8 cellular contexts compared by ENCODE assay signal in the genomic region with DNA sequence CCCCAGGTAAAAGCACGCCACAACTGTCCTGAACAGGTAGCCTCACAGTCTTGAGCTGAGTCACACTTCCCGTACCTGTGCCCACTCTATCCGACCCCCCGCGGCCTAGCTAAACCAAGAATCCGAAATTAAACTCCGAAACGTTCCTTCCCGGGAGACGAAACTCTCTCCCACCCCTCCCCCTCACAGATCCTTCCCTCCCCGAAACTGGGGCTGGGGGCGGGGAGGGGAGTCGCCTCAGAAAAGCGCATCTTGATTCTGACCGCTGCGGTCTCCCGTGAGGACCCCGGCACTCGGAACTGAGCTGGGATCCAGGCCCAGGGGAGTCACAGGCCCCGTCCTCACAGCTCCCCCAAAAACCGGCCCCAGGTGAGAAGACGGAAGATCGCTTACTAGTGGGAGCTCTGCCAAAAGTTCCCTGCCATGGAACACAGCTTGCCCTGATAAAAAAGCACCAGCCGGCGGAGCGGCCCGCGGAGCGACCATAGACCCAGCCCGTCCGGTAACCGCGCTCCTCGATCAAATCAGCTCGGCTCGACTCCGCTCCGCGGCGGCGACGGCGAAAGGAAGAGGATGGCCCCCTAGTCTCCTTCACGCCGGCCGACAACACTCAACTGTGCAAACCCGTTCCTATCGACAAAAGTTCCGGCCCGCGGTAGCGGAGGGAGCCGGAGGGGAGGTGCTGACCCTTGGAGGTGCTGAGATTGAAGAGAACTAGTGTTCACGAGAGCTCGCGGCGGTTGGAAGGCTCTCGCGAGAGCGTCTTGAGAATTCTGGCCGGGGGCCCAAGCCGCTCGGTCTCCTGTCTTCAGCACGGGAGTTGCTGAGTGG. TPM values are rescaled to one million over a fixed set of nuclear protein-coding genes. Genes with fewer than 3 reads are reported as not detected.
DNase-seq lines count a peak whose midpoint lies in the region; ATAC-seq and TF ChIP-seq lines count a peak whose summit lies in the region.

A gene with protein sequence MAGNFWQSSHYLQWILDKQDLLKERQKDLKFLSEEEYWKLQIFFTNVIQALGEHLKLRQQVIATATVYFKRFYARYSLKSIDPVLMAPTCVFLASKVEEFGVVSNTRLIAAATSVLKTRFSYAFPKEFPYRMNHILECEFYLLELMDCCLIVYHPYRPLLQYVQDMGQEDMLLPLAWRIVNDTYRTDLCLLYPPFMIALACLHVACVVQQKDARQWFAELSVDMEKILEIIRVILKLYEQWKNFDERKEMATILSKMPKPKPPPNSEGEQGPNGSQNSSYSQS (minus strand): TSS at position 558 of the 831 bp plus-strand sequence. CDS start 133 bp downstream, at position 425.

- intact Hi-C loops in Panc1 (cut with micrococcal nuclease; ENCODE audit: unreplicated experiment) (no loop called here), esophagus muscularis mucosa (cut with DNase I) (loop anchor here (5.0 kb wide), 1 partner anchor 46 kb away; no protein-coding TSS in a partner anchor)

- H3K36me3 ChIP-seq in Panc1 (ENCODE audit: control insufficient read depth, insufficient read depth, low read length) = peaks cover 11% of the 10 kb centered on the region
- no peaks in the 10 kb centered on the region for H3K36me3 ChIP-seq in esophagus muscularis mucosa
- H3K36me3 ChIP-seq in muscle layer of duodenum (ENCODE audit: control insufficient read depth in 1 of 2, insufficient read depth in 2 of 2, low read length in 2 of 2) = no peaks in the 10 kb centered on the region

- peak; percentile 2; the same call in 1 of the 2 replicates for TF ChIP-seq RAD21 in Ishikawa (IDR thresholded peaks at IDR 0.05; ENCODE audit: low read depth)

- peak; percentile 98 for ATAC-seq in GM21576 (IDR thresholded peaks at IDR 0.05; ENCODE audit: unreplicated experiment)
- peak; percentile 99 for ATAC-seq in Panc1

- TF ChIP-seq EP300 in Ishikawa (IDR thresholded peaks at IDR 0.05; ENCODE audit: borderline replicate concordance) (peak; percentile 59), esophagus muscularis mucosa (IDR thresholded peaks at IDR 0.05) (no peak)

- H3K4me3 ChIP-seq in Panc1 (ENCODE audit: low read depth in 2 of 2, low read length in 2 of 2) = peak within 1 kb of the TSS; percentile 84 to 99
- peak within 1 kb of the TSS; percentile 77 to 97 (median 86) for H3K4me3 ChIP-seq in esophagus muscularis mucosa
- peak within 1 kb of the TSS; percentile 67 to 91 for H3K4me3 ChIP-seq in muscle layer of duodenum (ENCODE audit: low read depth in 1 of 2, low read length in 2 of 2)

- BruUV-seq in Panc1 (replicated peaks; lab: Mats Ljungman, UMichigan) = no TSS peak

- H3K4me1 ChIP-seq in Panc1 (ENCODE audit: control insufficient read depth, insufficient read depth, low read length) (peaks cover 7% of the 10 kb centered on the region; the same call in 1 of the 2 replicates), esophagus muscularis mucosa (peaks cover 13 to 25% (median 18%) of the 10 kb centered on the region in 4 donors), muscle layer of duodenum (ENCODE audit: control insufficient read depth in 1 of 2, insufficient read depth in 2 of 2, low read length in 2 of 2) (peaks cover 8 to 13% of the 10 kb centered on the region in 2 donors)

- 0% methylated on average over 15 of the region's 64 CpGs for WGBS in esophagus muscularis mucosa

- TF ChIP-seq POLR2A in esophagus muscularis mucosa (IDR thresholded peaks at IDR 0.05; ENCODE audit: low read depth) = no peak

- POLR2A ChIA-PET in Panc1 (lab: Charles Lee) = interaction anchor here (0.7 to 0.8 kb wide), 2 partner anchors 21 to 38 kb away, joined by 3 to 5 read pairs; no protein-coding TSS in a partner anchor

- in situ Hi-C loops in Panc1 (cut with HindIII; ENCODE audit: low pct_unique_long_range_greater_than_20kb, low sequenced_read_pairs) = no loop called here

- H3K9me3 ChIP-seq in Panc1 (ENCODE audit: control insufficient read depth, insufficient read depth, low read depth, low read length) (no peaks in the 10 kb centered on the region), esophagus muscularis mucosa (no peaks in the 10 kb centered on the region), muscle layer of duodenum (ENCODE audit: control insufficient read depth in 1 of 2, low read length in 2 of 2) (no peaks in the 10 kb centered on the region)

- H3K27ac ChIP-seq in Panc1 (ENCODE audit: low read length) = peak within 1 kb of the TSS; percentile 95
- H3K27ac ChIP-seq in esophagus muscularis mucosa (replicated peaks in 1 of 4) = peak within 1 kb of the TSS; percentile 79 to 82 (median 80)
- H3K27ac ChIP-seq in muscle layer of duodenum (ENCODE audit: low read length) = peak within 1 kb of the TSS; percentile 83

- H3K27me3 ChIP-seq in Panc1 (ENCODE audit: control insufficient read depth, insufficient read depth, low read length) (no peaks in the 10 kb centered on the region), esophagus muscularis mucosa (no peaks in the 10 kb centered on the region), muscle layer of duodenum (ENCODE audit: low read depth, low read length) (no peaks in the 10 kb centered on the region)

- peak; percentile 95 for DNase-seq in DMS153 (lab: John Stamatoyannopoulos, UW)
- DNase-seq in Panc1 (ENCODE audit: low read depth, low spot score) = peak; percentile 84
- DNase-seq in activated T-cell treated with anti-CD3 and anti-CD28 coated beads, Interleukin-2, amount 50 U/mL, for 48 hours = peak; percentile 95
- peak; percentile 98 for DNase-seq in esophagus muscularis mucosa (ENCODE audit: extremely low spot score)
- peak; percentile 80 to 85 for DNase-seq in stimulated activated CD8-positive, alpha-beta memory T cell treated with anti-CD3 and anti-CD28 coated beads, Interleukin-7, amount 100 ng/mL, for 4 hours (ENCODE audit: low read depth in 2 of 2)

- CTCF ChIA-PET in Panc1 (lab: Charles Lee) = no interaction called here

- TF ChIP-seq CTCF in Panc1 (IDR thresholded peaks at IDR 0.05) = no peak
- peak in 1 of 3 experiments; percentile 20 for TF ChIP-seq CTCF in esophagus muscularis mucosa (IDR thresholded peaks at IDR 0.05)

TF ChIP-seq in Ishikawa, 13 proteins besides CTCF, POLR2A, EP300 and RAD21:
- peak; percentile 99 for TF ChIP-seq TAF1 (IDR thresholded peaks at IDR 0.05; ENCODE audit: low read depth)
- no peak for TF ChIP-seq EGR1 (IDR thresholded peaks at IDR 0.05)
- peak; percentile 78 for TF ChIP-seq TCF12 (IDR thresholded peaks at IDR 0.05; ENCODE audit: low read depth)
- TF ChIP-seq ZBTB7A (IDR thresholded peaks at IDR 0.05; ENCODE audit: low read depth) = peak; percentile 82; the same call in 1 of the 2 replicates
- TF ChIP-seq, protein P1, sequence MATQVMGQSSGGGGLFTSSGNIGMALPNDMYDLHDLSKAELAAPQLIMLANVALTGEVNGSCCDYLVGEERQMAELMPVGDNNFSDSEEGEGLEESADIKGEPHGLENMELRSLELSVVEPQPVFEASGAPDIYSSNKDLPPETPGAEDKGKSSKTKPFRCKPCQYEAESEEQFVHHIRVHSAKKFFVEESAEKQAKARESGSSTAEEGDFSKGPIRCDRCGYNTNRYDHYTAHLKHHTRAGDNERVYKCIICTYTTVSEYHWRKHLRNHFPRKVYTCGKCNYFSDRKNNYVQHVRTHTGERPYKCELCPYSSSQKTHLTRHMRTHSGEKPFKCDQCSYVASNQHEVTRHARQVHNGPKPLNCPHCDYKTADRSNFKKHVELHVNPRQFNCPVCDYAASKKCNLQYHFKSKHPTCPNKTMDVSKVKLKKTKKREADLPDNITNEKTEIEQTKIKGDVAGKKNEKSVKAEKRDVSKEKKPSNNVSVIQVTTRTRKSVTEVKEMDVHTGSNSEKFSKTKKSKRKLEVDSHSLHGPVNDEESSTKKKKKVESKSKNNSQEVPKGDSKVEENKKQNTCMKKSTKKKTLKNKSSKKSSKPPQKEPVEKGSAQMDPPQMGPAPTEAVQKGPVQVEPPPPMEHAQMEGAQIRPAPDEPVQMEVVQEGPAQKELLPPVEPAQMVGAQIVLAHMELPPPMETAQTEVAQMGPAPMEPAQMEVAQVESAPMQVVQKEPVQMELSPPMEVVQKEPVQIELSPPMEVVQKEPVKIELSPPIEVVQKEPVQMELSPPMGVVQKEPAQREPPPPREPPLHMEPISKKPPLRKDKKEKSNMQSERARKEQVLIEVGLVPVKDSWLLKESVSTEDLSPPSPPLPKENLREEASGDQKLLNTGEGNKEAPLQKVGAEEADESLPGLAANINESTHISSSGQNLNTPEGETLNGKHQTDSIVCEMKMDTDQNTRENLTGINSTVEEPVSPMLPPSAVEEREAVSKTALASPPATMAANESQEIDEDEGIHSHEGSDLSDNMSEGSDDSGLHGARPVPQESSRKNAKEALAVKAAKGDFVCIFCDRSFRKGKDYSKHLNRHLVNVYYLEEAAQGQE (IDR thresholded peaks at IDR 0.05; ENCODE audit: low read depth) = no peak
- TF ChIP-seq NFIC (IDR thresholded peaks at IDR 0.05) = peak; percentile 82
- TF ChIP-seq, protein P2, sequence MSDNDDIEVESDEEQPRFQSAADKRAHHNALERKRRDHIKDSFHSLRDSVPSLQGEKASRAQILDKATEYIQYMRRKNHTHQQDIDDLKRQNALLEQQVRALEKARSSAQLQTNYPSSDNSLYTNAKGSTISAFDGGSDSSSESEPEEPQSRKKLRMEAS (IDR thresholded peaks at IDR 0.05) = peak; percentile 80
- TF ChIP-seq FOXM1 (IDR thresholded peaks at IDR 0.05; ENCODE audit: borderline replicate concordance, low read depth) = no peak
- 0 out of 2 replicates have a peak, but pooled peaks have one; percentile 26 for TF ChIP-seq CREB1 (IDR thresholded peaks at IDR 0.05; ENCODE audit: low read depth)
- no peak for TF ChIP-seq CEBPB (IDR thresholded peaks at IDR 0.05)
- TF ChIP-seq, protein P3, sequence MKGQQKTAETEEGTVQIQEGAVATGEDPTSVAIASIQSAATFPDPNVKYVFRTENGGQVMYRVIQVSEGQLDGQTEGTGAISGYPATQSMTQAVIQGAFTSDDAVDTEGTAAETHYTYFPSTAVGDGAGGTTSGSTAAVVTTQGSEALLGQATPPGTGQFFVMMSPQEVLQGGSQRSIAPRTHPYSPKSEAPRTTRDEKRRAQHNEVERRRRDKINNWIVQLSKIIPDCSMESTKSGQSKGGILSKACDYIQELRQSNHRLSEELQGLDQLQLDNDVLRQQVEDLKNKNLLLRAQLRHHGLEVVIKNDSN (IDR thresholded peaks at IDR 0.05) = peak; percentile 72
- TF ChIP-seq YY1 (IDR thresholded peaks at IDR 0.05; ENCODE audit: low read depth) = peak; percentile 80
- no peak; the same call in 1 of the 2 replicates for TF ChIP-seq TEAD4 (IDR thresholded peaks at IDR 0.05)
TF ChIP-seq in Ishikawa: peak in this region for 8.

RNA-seq across cellular contexts. Expression of the gene that starts here (rescaled TPM):
- total RNA-seq in Panc1 (2021; ENCODE audit: unreplicated experiment) (43.4 TPM), esophagus muscularis mucosa (10 to 100 TPM; 27.4 to 50.7 (median 45.1) TPM)
- 25.7 TPM for polyA plus RNA-seq in Panc1 (2012; ENCODE audit: insufficient read length)

Comparison
In these comparisons a context has a peak if more than half of its experiments do, and no peak if none do; other contexts are left out.
1. Peak in every context shown above with its lines: DNase-seq, ATAC-seq, H3K4me3 ChIP-seq and H3K27ac ChIP-seq.